ENCODE assay signal across 4 cellular contexts in genomic region chr7:147394329-147394728, GRCh38.
TF ChIP-seq lines count a peak whose summit lies in the region.

No MANE protein-coding gene starts in this region.

TF ChIP-seq in HepG2, 621 proteins besides CTCF, POLR2A, EP300 and RAD21 (continues in another document):
- TF ChIP-seq MAFK (conservative IDR thresholded peaks at IDR 0.05 in 1 of 2, IDR thresholded peaks at IDR 0.05 in 1 of 2; ENCODE audit: low read length in 2 of 2): peak in 1 of 2 experiments; percentile 69; a peak in 3 of 4 replicates

TF ChIP-seq in A549, 52 proteins besides CTCF, POLR2A, EP300 and RAD21:
- no peak for TF ChIP-seq EHF (CRISPR knock-in tag; IDR thresholded peaks at IDR 0.05)
- no peak for TF ChIP-seq HEYL (CRISPR knock-in tag; IDR thresholded peaks at IDR 0.05)
- TF ChIP-seq MAFK (IDR thresholded peaks at IDR 0.05; ENCODE audit: partially characterized antibody): peak; percentile 28
- no peak for TF ChIP-seq HDAC2 (IDR thresholded peaks at IDR 0.05)

TF ChIP-seq in IMR-90, 13 proteins besides CTCF, POLR2A, EP300 and RAD21:
- TF ChIP-seq MAFK (IDR thresholded peaks at IDR 0.05; ENCODE audit: low read depth, low read length) (peak; percentile 35; the same call in 1 of the 2 replicates), RCOR1 (IDR thresholded peaks at IDR 0.05; ENCODE audit: insufficient replicate concordance, low read length) (no peak)
TF ChIP-seq in IMR-90: peak in this region for 1.

TF ChIP-seq in K562, 482 proteins besides CTCF, POLR2A, EP300 and RAD21:
- 0 out of 2 replicates have a peak, but pooled peaks have one; percentile 27 for TF ChIP-seq ZNF316 (IDR thresholded peaks at IDR 0.05)
- no peak for TF ChIP-seq RHOXF2B (CRISPR knock-in tag; conservative IDR thresholded peaks at IDR 0.05)
- no peak for TF ChIP-seq NR1H2 (CRISPR knock-in tag; IDR thresholded peaks at IDR 0.05)
- no peak for TF ChIP-seq PATZ1 (CRISPR knock-in tag; IDR thresholded peaks at IDR 0.05; ENCODE audit: borderline replicate concordance)
